In the genomic region with DNA sequence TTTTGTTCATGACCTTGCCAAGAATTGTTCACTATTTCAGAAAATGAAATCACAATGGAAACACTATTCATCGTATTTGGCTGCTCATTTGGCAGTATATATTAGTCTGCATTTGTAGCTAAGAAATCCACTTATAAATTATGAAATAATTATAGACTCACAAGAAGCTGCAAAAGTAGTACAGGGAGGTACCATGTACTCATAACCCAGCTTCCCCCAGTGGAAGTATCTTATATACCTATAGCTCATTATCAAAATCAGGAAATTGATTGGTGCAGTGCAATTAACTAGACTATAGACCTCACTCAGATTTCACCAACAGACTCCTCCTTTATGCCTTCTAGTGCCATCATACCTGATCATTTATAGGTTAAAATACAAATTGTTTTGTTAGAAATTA, we compare ENCODE assay signal across 30 cellular contexts.
"Had no signal": no experiment of that assay in that cellular context is flagged by ENCODE, and none has a peak within 500 bp of the region (broad histone marks: within the 10 kb centered on the region; RNA-seq: fewer than 3 reads in every experiment).

No MANE protein-coding gene starts in this region.

- DNase-seq: activated effector memory CD4-positive, alpha-beta T cell treated with anti-CD3 and anti-CD28 coated beads, Interleukin-2, amount 50 U/mL, for 16 hours; activated effector memory CD4-positive, alpha-beta T cell treated with Interleukin-2 at 50 U/mL for 16 hours; activated gamma-delta T cell; activated gamma-delta T cell treated with Interleukin-2 at 50 U/mL for 16 hours; activated naive CD4-positive, alpha-beta T cell; activated naive CD4-positive, alpha-beta T cell treated with anti-CD3 and anti-CD28 coated beads for 36 hours; activated naive CD4-positive, alpha-beta T cell treated with anti-CD3 and anti-CD28 coated beads, Interleukin-2, amount 10 ng/mL, durations not matched to agents 7 days and 5 days; activated naive CD4-positive, alpha-beta T cell treated with anti-CD3 and anti-CD28 coated beads, Interleukin-2, amount 50 U/mL, for 16 hours; activated naive CD4-positive, alpha-beta T cell treated with Interleukin-2 at 50 U/mL for 16 hours; activated naive CD8-positive, alpha-beta T cell treated with anti-CD3 and anti-CD28 coated beads for 36 hours; activated naive CD8-positive, alpha-beta T cell treated with anti-CD3 and anti-CD28 coated beads, Interleukin-2, amount 10 ng/mL, durations not matched to agents 7 days and 5 days; activated naive CD8-positive, alpha-beta T cell treated with anti-CD3 and anti-CD28 coated beads, Interleukin-2, amount 50 U/mL, for 24 hours; activated T-cell treated with anti-CD3 and anti-CD28 coated beads, Interleukin-2, amount 50 U/mL, for 4 hours; activated T-cell treated with anti-CD3 and anti-CD28 coated beads, Interleukin-2, amount 50 U/mL, for 48 hours; activated T-cell treated with anti-CD3 and anti-CD28 coated beads, Interleukin-2, amount 50 U/mL, for 72 hours; adrenal gland; amniotic stem cell; amygdala; anterior cingulate cortex; aorta; body of pancreas; brain microvascular endothelial cell; caudate nucleus; central memory CD4-positive, alpha-beta T cell; cerebellar nuclear complex had no signal

- H3K9me3 ChIP-seq: adrenal gland, body of pancreas, breast epithelium had no signal

- ATAC-seq: activated naive CD4-positive, alpha-beta T cell treated with anti-CD3 and anti-CD28 coated beads, Interleukin-2, amount 50 U/mL, for 72 hours; activated naive CD8-positive, alpha-beta T cell treated with anti-CD3 and anti-CD28 coated beads, Interleukin-2, amount 50 U/mL, for 24 hours; activated T-cell treated with anti-CD3 and anti-CD28 coated beads, Interleukin-2, amount 50 U/mL, for 4 hours; activated T-cell treated with anti-CD3 and anti-CD28 coated beads, Interleukin-2, amount 50 U/mL, for 72 hours; activated T-helper 17 cell treated with anti-CD3 and anti-CD28 coated beads, Interleukin-2, amount 50 U/mL, for 72 hours; body of pancreas had no signal

- H3K27ac ChIP-seq: adrenal gland, ascending aorta, brain microvascular endothelial cell, breast epithelium, cardiac muscle cell had no signal

- H3K36me3 ChIP-seq: adrenal gland, ascending aorta, brain microvascular endothelial cell, breast epithelium, cardiac muscle cell had no signal

- H3K4me1 ChIP-seq: adrenal gland, ascending aorta, breast epithelium had no signal

- H3K4me3 ChIP-seq: adrenal gland, ascending aorta, body of pancreas, breast epithelium, cardiac muscle cell had no signal
